ENCODE assay signal across 1 cellular context in the genomic region with DNA sequence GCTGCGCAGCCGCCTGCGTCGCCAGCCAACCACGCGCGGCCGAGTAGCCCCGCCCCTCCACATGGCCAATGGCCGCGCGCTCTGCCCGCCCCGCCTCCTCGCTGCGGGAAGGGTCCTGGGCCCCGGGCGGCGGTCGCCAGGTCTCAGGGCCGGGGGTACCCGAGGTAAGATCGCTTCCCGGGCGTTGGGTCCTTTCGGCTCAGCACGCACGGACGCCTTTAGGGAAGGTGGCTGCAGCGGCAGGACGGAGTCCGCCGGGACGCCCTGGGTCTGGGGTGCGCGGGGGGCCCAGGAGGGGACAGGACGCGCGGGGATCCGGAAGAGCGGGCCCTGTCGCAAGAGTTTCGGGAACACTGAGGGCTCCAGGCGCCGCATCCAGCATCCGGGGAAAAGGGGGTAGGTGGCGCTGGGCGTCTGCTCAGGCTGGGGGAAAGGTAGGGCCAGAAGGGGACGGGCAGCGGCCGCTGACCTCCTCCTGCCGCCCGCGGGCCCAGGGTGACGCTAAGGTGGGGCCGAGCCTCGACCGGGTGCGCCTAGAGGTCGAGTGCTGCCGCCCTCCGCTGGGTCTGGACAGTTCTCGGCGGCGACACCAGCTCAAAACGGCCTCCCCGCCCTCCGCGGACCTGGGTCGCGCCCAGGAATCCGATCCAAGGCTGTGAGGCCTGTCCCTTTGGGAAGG.
A peak's percentile ranks its signal among the peaks of the same experiment; 100 is the strongest.
TF ChIP-seq lines count a peak whose summit lies in the region.

MAVS (plus strand) TSS at position 95 of the 679 bp plus-strand sequence. CDS start 7,791 bp downstream, outside the sequence.

TF ChIP-seq in HepG2, 621 proteins besides CTCF, POLR2A, EP300 and RAD21 (continued from another document and continues in another):
- TF ChIP-seq, protein P1, sequence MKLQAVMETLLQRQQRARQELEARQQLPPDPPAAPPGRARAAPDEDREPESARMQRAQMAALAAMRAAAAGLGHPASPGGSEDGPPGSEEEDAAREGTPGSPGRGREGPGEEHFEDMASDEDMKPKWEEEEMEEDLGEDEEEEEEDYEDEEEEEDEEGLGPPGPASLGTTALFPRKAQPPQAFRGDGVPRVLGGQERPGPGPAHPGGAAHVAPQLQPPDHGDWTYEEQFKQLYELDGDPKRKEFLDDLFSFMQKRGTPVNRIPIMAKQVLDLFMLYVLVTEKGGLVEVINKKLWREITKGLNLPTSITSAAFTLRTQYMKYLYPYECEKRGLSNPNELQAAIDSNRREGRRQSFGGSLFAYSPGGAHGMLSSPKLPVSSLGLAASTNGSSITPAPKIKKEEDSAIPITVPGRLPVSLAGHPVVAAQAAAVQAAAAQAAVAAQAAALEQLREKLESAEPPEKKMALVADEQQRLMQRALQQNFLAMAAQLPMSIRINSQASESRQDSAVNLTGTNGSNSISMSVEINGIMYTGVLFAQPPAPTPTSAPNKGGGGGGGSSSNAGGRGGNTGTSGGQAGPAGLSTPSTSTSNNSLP (IDR thresholded peaks at IDR 0.05; ENCODE audit: low read depth, low read length) = no peak; the same call in 1 of the 2 replicates
- TF ChIP-seq TEAD2 (CRISPR knock-in tag; IDR thresholded peaks at IDR 0.05) (peak; percentile 48; the same call in 1 of the 2 replicates), ZNF510 (CRISPR knock-in tag; IDR thresholded peaks at IDR 0.05; ENCODE audit: low read depth) (peak; percentile 92; the same call in 1 of the 2 replicates), ZNF800 (CRISPR knock-in tag; IDR thresholded peaks at IDR 0.05) (peak; percentile 90), ZKSCAN5 (CRISPR knock-in tag; IDR thresholded peaks at IDR 0.05) (no peak), CEBPG (CRISPR knock-in tag; IDR thresholded peaks at IDR 0.05) (peak; percentile 3; the same call in 1 of the 2 replicates), POGZ (CRISPR knock-in tag; IDR thresholded peaks at IDR 0.05) (peak; percentile 81), TFE3 (CRISPR knock-in tag; IDR thresholded peaks at IDR 0.05) (peak; percentile 60; the same call in 1 of the 2 replicates), FOXP1 (IDR thresholded peaks at IDR 0.05) (no peak), FOXP1 (CRISPR knock-in tag; IDR thresholded peaks at IDR 0.05) (no peak; the same call in 1 of the 2 replicates), KDM5A (IDR thresholded peaks at IDR 0.05; ENCODE audit: borderline replicate concordance, low read length) (peak; percentile 87), RXRA (CRISPR knock-in tag; IDR thresholded peaks at IDR 0.05) (peak; percentile 81), ATF7-NPFF (CRISPR knock-in tag; IDR thresholded peaks at IDR 0.05; ENCODE audit: low read depth) (peak; percentile 97), AGO2 (optimal IDR thresholded peaks at IDR 0.05; ENCODE audit: low read depth, low read length) (peak; percentile 95), RAD51 (IDR thresholded peaks at IDR 0.05; ENCODE audit: borderline replicate concordance) (no peak), MXD4 (CRISPR knock-in tag; IDR thresholded peaks at IDR 0.05) (peak; percentile 90), ZBTB8A (CRISPR knock-in tag; IDR thresholded peaks at IDR 0.05; ENCODE audit: borderline replicate concordance, low read depth) (peak; percentile 64; the same call in 1 of the 2 replicates), PLRG1 (conservative IDR thresholded peaks at IDR 0.05) (no peak), ZNF10 (CRISPR knock-in tag; IDR thresholded peaks at IDR 0.05; ENCODE audit: borderline replicate concordance, low read depth) (no peak), ZFP62 (CRISPR knock-in tag; IDR thresholded peaks at IDR 0.05) (no peak), ZNF644 (CRISPR knock-in tag; IDR thresholded peaks at IDR 0.05; ENCODE audit: low read depth) (no peak), NR1H2 (CRISPR knock-in tag; IDR thresholded peaks at IDR 0.05; ENCODE audit: borderline replicate concordance, low read depth) (peak; percentile 90; the same call in 1 of the 2 replicates), ZNF253 (CRISPR knock-in tag; IDR thresholded peaks at IDR 0.05; ENCODE audit: borderline replicate concordance) (peak; percentile 78; the same call in 1 of the 2 replicates), PHF5A (CRISPR knock-in tag; IDR thresholded peaks at IDR 0.05; ENCODE audit: low read depth, unreplicated experiment) (peak; percentile 85), REPIN1 (CRISPR knock-in tag; IDR thresholded peaks at IDR 0.05; ENCODE audit: borderline replicate concordance, low read depth) (peak; percentile 85; the same call in 1 of the 2 replicates), MEF2D (CRISPR knock-in tag; IDR thresholded peaks at IDR 0.05) (peak; percentile 74; the same call in 1 of the 2 replicates), FOXA3 (CRISPR knock-in tag; IDR thresholded peaks at IDR 0.05) (peak; percentile 34), ZNF562 (CRISPR knock-in tag; IDR thresholded peaks at IDR 0.05; ENCODE audit: borderline replicate concordance) (no peak), ETS1 (CRISPR knock-in tag; IDR thresholded peaks at IDR 0.05) (peak; percentile 79; the same call in 1 of the 2 replicates), TIGD3 (CRISPR knock-in tag; IDR thresholded peaks at IDR 0.05; ENCODE audit: borderline replicate concordance) (peak; percentile 95), THRA (CRISPR knock-in tag; IDR thresholded peaks at IDR 0.05; ENCODE audit: borderline replicate concordance) (peak; percentile 81), ZBTB7A (CRISPR knock-in tag; IDR thresholded peaks at IDR 0.05) (peak; percentile 97), ZNF564 (CRISPR knock-in tag; IDR thresholded peaks at IDR 0.05) (peak; percentile 75; the same call in 1 of the 2 replicates), HOXA9 (CRISPR knock-in tag; IDR thresholded peaks at IDR 0.05; ENCODE audit: borderline replicate concordance) (peak; percentile 95; the same call in 1 of the 2 replicates), GTF3A (CRISPR knock-in tag; conservative IDR thresholded peaks at IDR 0.05) (peak; percentile 24; the same call in 1 of the 2 replicates), ZNF670 (CRISPR knock-in tag; IDR thresholded peaks at IDR 0.05; ENCODE audit: borderline replicate concordance) (peak; percentile 91; the same call in 1 of the 2 replicates), PHF21A (CRISPR knock-in tag; IDR thresholded peaks at IDR 0.05) (peak; percentile 96; the same call in 1 of the 2 replicates)
- TF ChIP-seq, protein P2, sequence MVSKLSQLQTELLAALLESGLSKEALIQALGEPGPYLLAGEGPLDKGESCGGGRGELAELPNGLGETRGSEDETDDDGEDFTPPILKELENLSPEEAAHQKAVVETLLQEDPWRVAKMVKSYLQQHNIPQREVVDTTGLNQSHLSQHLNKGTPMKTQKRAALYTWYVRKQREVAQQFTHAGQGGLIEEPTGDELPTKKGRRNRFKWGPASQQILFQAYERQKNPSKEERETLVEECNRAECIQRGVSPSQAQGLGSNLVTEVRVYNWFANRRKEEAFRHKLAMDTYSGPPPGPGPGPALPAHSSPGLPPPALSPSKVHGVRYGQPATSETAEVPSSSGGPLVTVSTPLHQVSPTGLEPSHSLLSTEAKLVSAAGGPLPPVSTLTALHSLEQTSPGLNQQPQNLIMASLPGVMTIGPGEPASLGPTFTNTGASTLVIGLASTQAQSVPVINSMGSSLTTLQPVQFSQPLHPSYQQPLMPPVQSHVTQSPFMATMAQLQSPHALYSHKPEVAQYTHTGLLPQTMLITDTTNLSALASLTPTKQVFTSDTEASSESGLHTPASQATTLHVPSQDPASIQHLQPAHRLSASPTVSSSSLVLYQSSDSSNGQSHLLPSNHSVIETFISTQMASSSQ (IDR thresholded peaks at IDR 0.05; ENCODE audit: low read depth) = no peak
- TF ChIP-seq, protein P2 (CRISPR knock-in tag; IDR thresholded peaks at IDR 0.05; ENCODE audit: borderline replicate concordance) = 0 out of 2 replicates have a peak, but pooled peaks have one; percentile 45
- TF ChIP-seq, protein P3, sequence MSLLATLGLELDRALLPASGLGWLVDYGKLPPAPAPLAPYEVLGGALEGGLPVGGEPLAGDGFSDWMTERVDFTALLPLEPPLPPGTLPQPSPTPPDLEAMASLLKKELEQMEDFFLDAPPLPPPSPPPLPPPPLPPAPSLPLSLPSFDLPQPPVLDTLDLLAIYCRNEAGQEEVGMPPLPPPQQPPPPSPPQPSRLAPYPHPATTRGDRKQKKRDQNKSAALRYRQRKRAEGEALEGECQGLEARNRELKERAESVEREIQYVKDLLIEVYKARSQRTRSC (CRISPR knock-in tag; IDR thresholded peaks at IDR 0.05; ENCODE audit: low read depth) = no peak
- TF ChIP-seq, protein P4, sequence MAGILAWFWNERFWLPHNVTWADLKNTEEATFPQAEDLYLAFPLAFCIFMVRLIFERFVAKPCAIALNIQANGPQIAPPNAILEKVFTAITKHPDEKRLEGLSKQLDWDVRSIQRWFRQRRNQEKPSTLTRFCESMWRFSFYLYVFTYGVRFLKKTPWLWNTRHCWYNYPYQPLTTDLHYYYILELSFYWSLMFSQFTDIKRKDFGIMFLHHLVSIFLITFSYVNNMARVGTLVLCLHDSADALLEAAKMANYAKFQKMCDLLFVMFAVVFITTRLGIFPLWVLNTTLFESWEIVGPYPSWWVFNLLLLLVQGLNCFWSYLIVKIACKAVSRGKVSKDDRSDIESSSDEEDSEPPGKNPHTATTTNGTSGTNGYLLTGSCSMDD (CRISPR knock-in tag; IDR thresholded peaks at IDR 0.05) = peak; percentile 75; the same call in 1 of the 2 replicates
